Comparison of ENCODE assay signal across 26 cellular contexts in genomic region chr3:192219926-192220325, GRCh38.
"Had no signal": no experiment of that assay in that cellular context is flagged by ENCODE, and none has a peak within 500 bp of the region (broad histone marks: within the 10 kb centered on the region; RNA-seq: fewer than 3 reads in every experiment).

No MANE protein-coding gene starts in this region.

- H3K4me3 ChIP-seq: stomach, suprapubic skin, testis, thoracic aorta, thyroid gland, tibial nerve, transverse colon, upper lobe of left lung, upper lobe of right lung, uterus, vagina had no signal

- H3K36me3 ChIP-seq: stomach, suprapubic skin, thoracic aorta, thyroid gland, tibial nerve, transverse colon, upper lobe of left lung, upper lobe of right lung, uterus, vagina had no signal

- FAIRE-seq: urothelium cell line had no signal

- H3K9me3 ChIP-seq: stomach, suprapubic skin, testis, thoracic aorta, thyroid gland, tibial nerve, transverse colon, upper lobe of left lung, upper lobe of right lung, uterus, vagina had no signal

- H3K27ac ChIP-seq: stomach, suprapubic skin, testis, thoracic aorta, thyroid gland, tibial nerve, transverse colon, upper lobe of left lung, upper lobe of right lung, uterus, vagina had no signal

- DNase-seq: stimulated activated CD4-positive, alpha-beta T cell treated with anti-CD3 and anti-CD28 coated beads, Interleukin-2, amount 100 ng/mL, for 48 hours; stimulated activated CD4-positive, alpha-beta T cell treated with anti-CD3 and anti-CD28 coated beads, Interleukin-4, amount 100 ng/mL, for 1 hour; stimulated activated CD4-positive, alpha-beta T cell treated with anti-CD3 and anti-CD28 coated beads, Interleukin-4, amount 100 ng/mL, for 24 hours; stimulated activated CD4-positive, alpha-beta T cell treated with anti-CD3 and anti-CD28 coated beads, Interleukin-4, amount 100 ng/mL, for 4 hours; stimulated activated CD8-positive, alpha-beta memory T cell treated with anti-CD3 and anti-CD28 coated beads, Interleukin-4, amount 100 ng/mL, for 48 hours; stimulated activated naive B cell treated with anti-CD40 and anti-IgM and Interleukin-4, amounts not matched to agents 10 μg/mL and 1 μg/mL and 100 μg/mL, for 72 hours; stimulated activated naive CD4-positive, alpha-beta T cell; stimulated activated naive CD4-positive, alpha-beta T cell treated with Interleukin-2 at 50 U/mL for 16 hours; stimulated activated naive CD8-positive, alpha-beta T cell treated with anti-CD3 and anti-CD28 coated beads, Interleukin-15, amount 100 ng/mL, for 72 hours; stimulated activated naive CD8-positive, alpha-beta T cell treated with anti-CD3 and anti-CD28 coated beads, Interleukin-15, Interleukin-2, amounts not matched to agents 100 U/mL and 50 U/mL, for 24 hours; stomach; substantia nigra; testis; thyroid gland; transverse colon; trophoblast cell; upper lobe of left lung; upper lobe of right lung; uterus had no signal

- ATAC-seq: stimulated activated effector memory CD8-positive, alpha-beta T cell treated with anti-CD3 and anti-CD28 coated beads, Interleukin-12 subunit alpha, Interleukin-12 subunit beta, amount 100 ng/mL, for 72 hours; stimulated activated memory B cell treated with anti-CD40 and anti-IgM and Interleukin-4, amounts not matched to agents 10 μg/mL and 1 μg/mL and 100 μg/mL, for 72 hours; stimulated activated naive B cell treated with anti-CD40 and anti-IgM and Interleukin-4, amounts not matched to agents 10 μg/mL and 1 μg/mL and 100 μg/mL, for 72 hours; stimulated activated naive CD8-positive, alpha-beta T cell treated with anti-CD3 and anti-CD28 coated beads, Interleukin-15, amount 100 ng/mL, for 72 hours; stimulated activated naive CD8-positive, alpha-beta T cell treated with anti-CD3 and anti-CD28 coated beads, Interleukin-15, Interleukin-2, amounts not matched to agents 100 U/mL and 50 U/mL, for 24 hours; upper lobe of right lung had no signal

- H3K27me3 ChIP-seq: stomach, suprapubic skin, testis, thyroid gland, tibial nerve, transverse colon, upper lobe of left lung, upper lobe of right lung, uterus, vagina had no signal

- H3K4me1 ChIP-seq: stomach, suprapubic skin, testis, tibial nerve, transverse colon, upper lobe of left lung, upper lobe of right lung, uterus, vagina had no signal
